20 cellular contexts compared by ENCODE assay signal in the genomic region with DNA sequence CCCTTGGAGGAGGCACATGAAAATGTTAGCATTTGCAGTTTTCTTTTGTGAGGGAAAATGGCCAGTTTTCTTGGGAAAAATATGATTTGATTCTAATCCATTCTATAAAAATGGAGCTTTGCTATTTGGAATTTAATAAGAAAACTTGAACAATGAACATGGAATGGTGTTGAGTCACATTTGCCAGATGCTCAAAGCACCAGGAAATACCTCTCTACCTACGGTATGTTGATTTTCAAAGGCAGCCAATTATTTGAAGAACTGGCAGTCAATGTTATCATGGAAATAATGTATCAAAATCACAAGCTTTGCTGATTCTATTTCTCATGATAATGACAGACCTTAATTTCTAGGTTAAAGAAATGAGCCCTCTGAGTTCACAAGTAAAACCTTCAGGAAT. TPM values are rescaled to one million over a fixed set of nuclear protein-coding genes. Genes with fewer than 3 reads are reported as not detected.
"Had no signal": no experiment of that assay in that cellular context is flagged by ENCODE, and none has a peak within 500 bp of the region (broad histone marks: within the 10 kb centered on the region; RNA-seq: fewer than 3 reads in every experiment).

No MANE protein-coding gene starts in this region.

- ATAC-seq: gastroesophageal sphincter; heart right ventricle; natural killer cell; stimulated activated memory B cell treated with anti-CD40 and anti-IgM and Interleukin-4, amounts not matched to agents 10 μg/mL and 1 μg/mL and 100 μg/mL, for 72 hours; T-cell had no signal

- H3K27ac ChIP-seq: colonic mucosa, gastroesophageal sphincter, heart right ventricle, neutrophil, thyroid gland had no signal

- DNase-seq: activated CD4-positive, CD25-positive, alpha-beta regulatory T cell treated with anti-CD3 and anti-CD28 coated beads, Interleukin-2, amount 50 U/mL, for 72 hours; activated naive CD8-positive, alpha-beta T cell treated with anti-CD3 and anti-CD28 coated beads for 36 hours; anterior cingulate cortex; caudate nucleus; colonic mucosa; effector CD4-positive, alpha-beta T cell; heart right ventricle; natural killer cell; retina; stimulated activated CD4-positive, alpha-beta T cell treated with anti-CD3 and anti-CD28 coated beads, Interleukin-2, amount 100 ng/mL, for 48 hours; T-cell; T-helper 9 cell; thyroid gland had no signal

- H3K27me3 ChIP-seq: colonic mucosa, gastroesophageal sphincter, heart right ventricle, thyroid gland had no signal

- H3K4me3 ChIP-seq: colonic mucosa, gastroesophageal sphincter, heart right ventricle, thyroid gland had no signal

- H3K4me1 ChIP-seq: colonic mucosa, gastroesophageal sphincter, heart right ventricle, thyroid gland had no signal

RNA-seq across cellular contexts. Expression of gene NME9, which starts 14.9 kb away (rescaled TPM):
- total RNA-seq: activated CD8-positive, alpha-beta memory T cell treated with anti-CD3 and anti-CD28 coated beads for 36 hours; activated naive CD8-positive, alpha-beta T cell treated with anti-CD3 and anti-CD28 coated beads for 36 hours; activated T-helper 1 cell treated with anti-CD3 and anti-CD28 coated beads, Interleukin-12 subunit alpha, Interleukin-12 subunit beta, Interleukin-2, Interleukin-4 antibody, amounts not matched to agents 30 ng/mL and 10 ng/mL and 1 ng/mL, durations not matched to agents 14 hours and 24 hours and 36 hours; colonic mucosa; fibroblast of lung; natural killer cell had no signal
- polyA plus RNA-seq: fibroblast of lung, urinary bladder had no signal

RNA-seq across cellular contexts. Expression of gene MRAS, which starts 33.6 kb away (rescaled TPM):
- total RNA-seq: activated CD8-positive, alpha-beta memory T cell treated with anti-CD3 and anti-CD28 coated beads for 36 hours had no signal
